In the genomic region with DNA sequence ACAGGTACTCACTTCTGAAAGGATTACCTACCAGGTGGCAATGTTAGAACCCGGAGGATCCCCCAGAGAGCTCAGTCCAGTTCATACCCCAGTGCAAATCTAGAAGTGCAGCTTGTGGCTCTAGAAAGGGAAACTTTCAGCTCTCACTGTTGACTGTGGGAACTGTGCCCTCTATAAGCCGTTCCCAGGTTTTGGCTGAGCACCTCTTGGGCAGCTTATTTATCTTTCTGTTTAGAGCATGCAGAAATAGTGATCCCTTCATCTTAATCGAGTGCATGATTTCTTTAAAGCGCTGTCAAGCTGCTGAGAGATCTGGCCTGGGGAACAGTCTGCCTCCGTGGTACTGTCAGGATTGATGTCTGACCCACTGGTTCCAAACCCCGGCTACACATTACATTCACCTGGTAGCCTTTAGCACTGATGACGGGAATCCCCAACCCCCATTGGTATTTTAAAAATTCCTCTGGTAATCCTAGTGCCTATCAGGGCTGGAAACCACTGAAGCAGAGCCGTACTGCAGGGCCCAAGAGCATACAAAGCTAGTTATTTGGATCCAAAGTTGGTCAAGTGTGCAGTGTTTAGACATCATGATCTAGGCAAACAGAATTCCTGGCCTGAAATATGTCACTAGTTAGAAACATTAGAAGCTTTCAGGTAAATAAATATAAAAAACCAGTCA, we compare ENCODE assay signal across 15 cellular contexts.
A peak's percentile ranks its signal among the peaks of the same experiment; 100 is the strongest.
DNase-seq lines count a peak whose midpoint lies in the region; ATAC-seq, FAIRE-seq and TF ChIP-seq lines count a peak whose summit lies in the region.
"Had no signal": no experiment of that assay in that cellular context is flagged by ENCODE, and none has a peak within 500 bp of the region (broad histone marks: within the 10 kb centered on the region; RNA-seq: fewer than 3 reads in every experiment).

No MANE protein-coding gene starts in this region.

- intact Hi-C loops in pancreas (cut with DNase I): loop anchor here in 1 of 3 donors (10.0 kb wide), 1 partner anchor 192 kb away; no protein-coding TSS in a partner anchor

- H3K4me3 ChIP-seq in hepatocyte: no peak overlapping the region
- H3K4me3 ChIP-seq in pancreas: no peak overlapping the region
- H3K4me3 ChIP-seq: MG63, uterus had no signal

- no peaks in the 10 kb centered on the region for H3K9me3 ChIP-seq in hepatocyte (ENCODE audit: low read depth)
- no peaks in the 10 kb centered on the region for H3K9me3 ChIP-seq in pancreas
- H3K9me3 ChIP-seq: MG63, uterus had no signal

- H3K9me2 ChIP-seq in hepatocyte (replicated peaks; ENCODE audit: insufficient read depth): no peaks in the 10 kb centered on the region

- H2AFZ ChIP-seq in hepatocyte: no peak overlapping the region

- WGBS in hepatocyte (ENCODE audit: low lambda C conversion rate, missing lambda C conversion rate): 54% methylated on average over 8 of the region's 8 CpGs
- WGBS in pancreas, 2 donors: 56 to 57% methylated on average over 8 of the region's 8 CpGs

- in situ Hi-C loops in ACHN (cut with HindIII; ENCODE audit: low pct_ligation_motif_present, low pct_unique_long_range_greater_than_20kb, low sequenced_read_pairs): loop anchor here (25.0 kb wide), 1 partner anchor 205 kb away; no protein-coding TSS in a partner anchor

- H3K27me3 ChIP-seq in hepatocyte: no peaks in the 10 kb centered on the region
- H3K27me3 ChIP-seq in pancreas: no peaks in the 10 kb centered on the region
- H3K27me3 ChIP-seq: MG63, uterus had no signal

- TF ChIP-seq CTCF in VCaP (conservative IDR thresholded peaks at IDR 0.05): no peak
- no peak for TF ChIP-seq CTCF in hepatocyte (IDR thresholded peaks at IDR 0.05; ENCODE audit: poor library complexity)
- TF ChIP-seq CTCF in pancreas (IDR thresholded peaks at IDR 0.05): no peak

- H3K4me1 ChIP-seq in hepatocyte (ENCODE audit: insufficient read depth): peaks cover 14% of the 10 kb centered on the region
- H3K4me1 ChIP-seq in pancreas: peaks cover 0 to 6% (median 0%) of the 10 kb centered on the region in 3 donors

- H3K36me3 ChIP-seq in hepatocyte (replicated peaks; ENCODE audit: insufficient read depth, low read depth): no peaks in the 10 kb centered on the region
- peaks cover 0 to 57% (median 11%) of the 10 kb centered on the region in 3 donors for H3K36me3 ChIP-seq in pancreas
- H3K36me3 ChIP-seq: MG63, uterus had no signal

- no peak for FAIRE-seq in pancreas (lab: Jason Lieb, UNC)
- FAIRE-seq: D721Med, TTC549 had no signal

- no peak overlapping the region for H3K4me2 ChIP-seq in hepatocyte

- no peaks in the 10 kb centered on the region for H4K20me1 ChIP-seq in hepatocyte (ENCODE audit: insufficient read depth, poor library complexity, severe bottlenecking)

- H3K79me2 ChIP-seq in hepatocyte: peaks cover 40% of the 10 kb centered on the region

- H3K27ac ChIP-seq in VCaP: peak overlapping the region; percentile 88
- peak overlapping the region; percentile 53 for H3K27ac ChIP-seq in hepatocyte
- peak overlapping the region in 2 of 4 donors; percentile 18 to 38 for H3K27ac ChIP-seq in pancreas

- peak; percentile 23 to 54 (median 36) for ATAC-seq in pancreas
- no peak for ATAC-seq in GM21423 (IDR thresholded peaks at IDR 0.05; ENCODE audit: unreplicated experiment)
- ATAC-seq in GM19395 (IDR thresholded peaks at IDR 0.05; ENCODE audit: unreplicated experiment): no peak
- ATAC-seq: Panc1 had no signal

- DNase-seq in ACHN (peak; percentile 96), hepatocyte (ENCODE audit: low spot score) (no peak), pancreas (no peak), cortex of kidney (lab: John Stamatoyannopoulos, UW) (no peak), NCI-H226 (no peak)
- DNase-seq: activated naive CD8-positive, alpha-beta T cell treated with anti-CD3 and anti-CD28 coated beads, Interleukin-2, amount 10 ng/mL, durations not matched to agents 7 days and 5 days; MG63; NCI-H446; uterus had no signal

Comparison
In these comparisons a context has a peak if more than half of its experiments do, and no peak if none do; other contexts are left out.
1. ATAC-seq: peak in pancreas (4 of 4); none in GM21423 (single experiment) and GM19395 (single experiment).